In genomic region chr2:16633632-16634430, GRCh38 we compare ENCODE assay signal across 18 cellular contexts. TPM values are rescaled to one million over a fixed set of nuclear protein-coding genes. Genes with fewer than 3 reads are reported as not detected.
DNase-seq lines count a peak whose midpoint lies in the region; ATAC-seq and TF ChIP-seq lines count a peak whose summit lies in the region.
"Had no signal": no experiment of that assay in that cellular context is flagged by ENCODE, and none has a peak within 500 bp of the region (broad histone marks: within the 10 kb centered on the region; RNA-seq: fewer than 3 reads in every experiment).

No MANE protein-coding gene starts in this region.

- H3K27me3 ChIP-seq in PC-9 (ENCODE audit: insufficient read depth, low read depth) = no peaks in the 10 kb centered on the region
- no peaks in the 10 kb centered on the region for H3K27me3 ChIP-seq in psoas muscle (ENCODE audit: insufficient read depth in 3 of 3, low read length in 2 of 3)
- no peaks in the 10 kb centered on the region for H3K27me3 ChIP-seq in ascending aorta
- no peaks in the 10 kb centered on the region for H3K27me3 ChIP-seq in ovary
- H3K27me3 ChIP-seq: colonic mucosa, SJSA1, stomach had no signal

- 0 out of 2 replicates have a peak overlapping the region, but pooled peaks have one; percentile 5 for H3K4me2 ChIP-seq in PC-9

- H3K4me1 ChIP-seq in PC-9 (replicated peaks; ENCODE audit: insufficient read depth) (peaks cover 38% of the 10 kb centered on the region), psoas muscle (peaks cover 71% of the 10 kb centered on the region), ascending aorta (no peaks in the 10 kb centered on the region), ovary (ENCODE audit: insufficient read depth) (peaks cover 14% of the 10 kb centered on the region)
- H3K4me1 ChIP-seq: colonic mucosa had no signal

- no peaks in the 10 kb centered on the region for H3K79me2 ChIP-seq in PC-9 (ENCODE audit: low read depth)

- peak overlapping the region; percentile 76 for H3K27ac ChIP-seq in PC-9
- peak overlapping the region; percentile 65 for H3K27ac ChIP-seq in epithelial cell of prostate
- no peak overlapping the region for H3K27ac ChIP-seq in psoas muscle
- no peak overlapping the region for H3K27ac ChIP-seq in ascending aorta
- H3K27ac ChIP-seq in ovary = no peak overlapping the region
- H3K27ac ChIP-seq: colonic mucosa, SJSA1, stomach had no signal

- H3F3A ChIP-seq in PC-9 (ENCODE audit: insufficient read depth, low read depth) = peaks cover 21% of the 10 kb centered on the region

- H3K9me2 ChIP-seq in PC-9 (ENCODE audit: insufficient read depth) = no peaks in the 10 kb centered on the region

- intact Hi-C loops in PC-9 (cut with micrococcal nuclease; ENCODE audit: unreplicated experiment) = loop anchor here (2.0 kb wide), 1 partner anchor 17 kb away; no protein-coding TSS in a partner anchor
- intact Hi-C loops in psoas muscle (cut with DNase I) = loop anchor here in 1 of 2 donors (5.0 kb wide), 1 partner anchor 33 kb away; the partner anchor contains the start of gene CYRIA
- intact Hi-C loops in ascending aorta (cut with DNase I) = no loop called here
- intact Hi-C loops in ovary (cut with DNase I) = no loop called here

- H3K36me3 ChIP-seq in PC-9 (ENCODE audit: low read depth) (no peaks in the 10 kb centered on the region), psoas muscle (ENCODE audit: insufficient read depth in 1 of 2, low read depth in 1 of 2) (no peaks in the 10 kb centered on the region), ascending aorta (no peaks in the 10 kb centered on the region), ovary (no peaks in the 10 kb centered on the region)
- H3K36me3 ChIP-seq: colonic mucosa, SJSA1, stomach had no signal

- CTCF ChIA-PET in PC-9 (lab: Charles Lee) = no interaction called here

- TF ChIP-seq EP300 in ovary (IDR thresholded peaks at IDR 0.05) = no peak

- POLR2A ChIA-PET in PC-9 (lab: Charles Lee; ENCODE audit: unreplicated experiment) = no interaction called here

- WGBS in psoas muscle, 3 donors = 49 to 77% (median 51%) methylated on average over 7 of the region's 7 CpGs
- 71 to 91% (median 89%) methylated on average over 7 of the region's 7 CpGs for WGBS in ovary, 3 donors

- H3K9me3 ChIP-seq in PC-9 (ENCODE audit: insufficient read depth, low read depth) (no peaks in the 10 kb centered on the region), psoas muscle (no peaks in the 10 kb centered on the region), ascending aorta (no peaks in the 10 kb centered on the region), ovary (no peaks in the 10 kb centered on the region)
- H3K9me3 ChIP-seq: colonic mucosa, SJSA1, stomach had no signal

- no peak overlapping the region for H2AFZ ChIP-seq in PC-9

- no peak for TF ChIP-seq POLR2A in ovary (IDR thresholded peaks at IDR 0.05)

- ATAC-seq in psoas muscle (peak; percentile 44 to 72 (median 60)), HG03196 (IDR thresholded peaks at IDR 0.05; ENCODE audit: unreplicated experiment) (no peak), HG02798 (IDR thresholded peaks at IDR 0.05; ENCODE audit: poor library complexity, unreplicated experiment) (no peak)
- ATAC-seq: CD8-positive, alpha-beta T cell had no signal

- no peak overlapping the region for H3K4me3 ChIP-seq in PC-9
- no peak overlapping the region for H3K4me3 ChIP-seq in psoas muscle
- H3K4me3 ChIP-seq in ascending aorta = no peak overlapping the region
- H3K4me3 ChIP-seq in ovary = no peak overlapping the region
- H3K4me3 ChIP-seq: colonic mucosa, SJSA1, stomach had no signal

- DNase-seq in Daoy (ENCODE audit: low read depth) (peak; percentile 75), PC-9 (peak; percentile 33 to 90), epithelial cell of prostate (ENCODE audit: low read depth, low spot score) (peak; percentile 62), psoas muscle (no peak), ascending aorta (ENCODE audit: low spot score in 2 of 2) (no peak), ovary (no peak)
- DNase-seq: activated naive CD8-positive, alpha-beta T cell treated with anti-CD3 and anti-CD28 coated beads, Interleukin-2, amount 10 ng/mL, durations not matched to agents 7 days and 5 days; CD8-positive, alpha-beta T cell; colonic mucosa; H9; naive B cell; NCI-H1417; NCI-H526; retina; stomach had no signal

- H4K20me1 ChIP-seq in PC-9 (ENCODE audit: insufficient read depth) = no peaks in the 10 kb centered on the region

- BruUV-seq in PC-9 (replicated peaks; lab: Mats Ljungman, UMichigan) = no TSS peak

- TF ChIP-seq CTCF in PC-9 (conservative IDR thresholded peaks at IDR 0.05) (no peak), psoas muscle (IDR thresholded peaks at IDR 0.05) (no peak), ascending aorta (IDR thresholded peaks at IDR 0.05) (no peak), ovary (IDR thresholded peaks at IDR 0.05) (no peak)

RNA-seq across cellular contexts. Expression of gene CYRIA, which starts 31.8 kb away (rescaled TPM):
- total RNA-seq in Daoy (2014; rRNA removed; shearing (Covaris generic)) = 0.48 and 0.80 TPM in 2 replicates
- total RNA-seq in PC-9 (2021) (3.9 and 4.0 TPM in 2 replicates), psoas muscle (10 to 100 TPM in 3 of 4 donors, 1 to 10 TPM in 1; 9.5 to 16.8 (median 10.9) TPM), ascending aorta (7.1 TPM), ovary (10 to 100 TPM in 6 of 7 donors, 1 to 10 TPM in 1; 9.7 to 21.3 (median 13.2) TPM)
- polyA plus RNA-seq in psoas muscle (1 to 10 TPM; 3.8 to 5.1 (median 4.9) TPM), ovary (10 to 100 TPM in 1 of 2 donors, 1 to 10 TPM in 1; 4.0 to 17.0 TPM)

Comparison
In these comparisons a context has a peak if more than half of its experiments do, and no peak if none do; other contexts are left out.
1. DNase-seq: peak in Daoy (single experiment), PC-9 (2 of 2) and epithelial cell of prostate (single experiment); none in psoas muscle (0 of 2), ascending aorta (0 of 2) and ovary (0 of 5).
2. H3K27ac ChIP-seq: peak in PC-9 (single experiment) and epithelial cell of prostate (single experiment); none in psoas muscle (single experiment), ascending aorta (0 of 2) and ovary (0 of 2).
3. ATAC-seq: peak in psoas muscle (4 of 4); none in HG03196 (single experiment) and HG02798 (single experiment).